In genomic region chr1:212683357-212683722, GRCh38 we compare ENCODE assay signal across 8 cellular contexts. TPM values are rescaled to one million over a fixed set of nuclear protein-coding genes. Genes with fewer than 3 reads are reported as not detected.
DNase-seq lines count a peak whose midpoint lies in the region; ATAC-seq, FAIRE-seq and TF ChIP-seq lines count a peak whose summit lies in the region.

No MANE protein-coding gene starts in this region.

- H3K27me3 ChIP-seq in H7 (ENCODE audit: control insufficient read depth, insufficient read depth, low read length) (no peaks in the 10 kb centered on the region), foreskin keratinocyte (peaks cover 19% of the 10 kb centered on the region)

- peak overlapping the region; percentile 70 for H3K4me3 Mint-ChIP-seq in stimulated activated naive CD8-positive, alpha-beta T cell treated with anti-CD3 and anti-CD28 coated beads, Interleukin-15, Interleukin-2, amounts not matched to agents 100 ng/mL and 50 ng/mL, for 24 hours

- DNase-seq in GM12891 (ENCODE audit: insufficient read length, low spot score) (peak; percentile 63), GM20000 (ENCODE audit: low spot score) (peak; percentile 81), H7 (no peak), foreskin keratinocyte (no peak), mesenteric fat pad (ENCODE audit: low spot score) (no peak)
- DNase-seq in activated T-helper 9 cell treated with anti-CD3 and anti-CD28 coated beads, Interleukin-2, amount 50 U/mL, for 16 hours (ENCODE audit: low read depth) = peak; percentile 33

- no peak for TF ChIP-seq CTCF in GM20000 (IDR thresholded peaks at IDR 0.05; ENCODE audit: extremely low read depth, missing control alignments)
- no peak for TF ChIP-seq CTCF in foreskin keratinocyte (conservative IDR thresholded peaks at IDR 0.05)

- no peaks in the 10 kb centered on the region for H3K27me3 Mint-ChIP-seq in stimulated activated naive CD8-positive, alpha-beta T cell treated with anti-CD3 and anti-CD28 coated beads, Interleukin-15, Interleukin-2, amounts not matched to agents 100 ng/mL and 50 ng/mL, for 24 hours

- no peaks in the 10 kb centered on the region for H3K36me3 ChIP-seq in H7 (replicated peaks; ENCODE audit: control insufficient read depth, insufficient read depth, low read length)

- peaks cover 56% of the 10 kb centered on the region for H3K4me1 Mint-ChIP-seq in stimulated activated naive CD8-positive, alpha-beta T cell treated with anti-CD3 and anti-CD28 coated beads, Interleukin-15, Interleukin-2, amounts not matched to agents 100 ng/mL and 50 ng/mL, for 24 hours (ENCODE audit: low read depth)

- H3K4me1 ChIP-seq in foreskin keratinocyte = no peaks in the 10 kb centered on the region

- no peaks in the 10 kb centered on the region for H3K36me3 Mint-ChIP-seq in stimulated activated naive CD8-positive, alpha-beta T cell treated with anti-CD3 and anti-CD28 coated beads, Interleukin-15, Interleukin-2, amounts not matched to agents 100 ng/mL and 50 ng/mL, for 24 hours (ENCODE audit: low read depth)

- TF ChIP-seq POLR2A in GM12891 (IDR thresholded peaks at IDR 0.05; ENCODE audit: low read depth, low read length) = no peak

- H3K27ac Mint-ChIP-seq in stimulated activated naive CD8-positive, alpha-beta T cell treated with anti-CD3 and anti-CD28 coated beads, Interleukin-15, Interleukin-2, amounts not matched to agents 100 ng/mL and 50 ng/mL, for 24 hours = peak overlapping the region; percentile 93

- peak; percentile 94 for FAIRE-seq in GM12891 (lab: Jason Lieb, UNC)

- no peaks in the 10 kb centered on the region for H3K9me3 Mint-ChIP-seq in stimulated activated naive CD8-positive, alpha-beta T cell treated with anti-CD3 and anti-CD28 coated beads, Interleukin-15, Interleukin-2, amounts not matched to agents 100 ng/mL and 50 ng/mL, for 24 hours

- ATAC-seq in HG03520 (IDR thresholded peaks at IDR 0.05; ENCODE audit: unreplicated experiment) (peak; percentile 73), foreskin keratinocyte (no peak)

- H3K4me3 ChIP-seq in H7 (ENCODE audit: insufficient read depth, low read depth, low read length) = no peak overlapping the region

- H3K27ac ChIP-seq in foreskin keratinocyte = no peak overlapping the region

TF ChIP-seq in GM12891, 5 proteins besides CTCF, POLR2A, EP300 and RAD21:
- TF ChIP-seq PAX5 (IDR thresholded peaks at IDR 0.05; ENCODE audit: insufficient read depth, low read length, severe bottlenecking) = no peak
- peak; percentile 92 for TF ChIP-seq SPI1 (IDR thresholded peaks at IDR 0.05; ENCODE audit: low read depth, low read length)
- TF ChIP-seq TAF1 (IDR thresholded peaks at IDR 0.05; ENCODE audit: low read depth, low read length) = no peak
- peak; percentile 66 for TF ChIP-seq POLR2AphosphoS5 (IDR thresholded peaks at IDR 0.05; ENCODE audit: low read depth, low read length)
- peak; percentile 50; the same call in 1 of the 2 replicates for TF ChIP-seq POU2F2 (IDR thresholded peaks at IDR 0.05; ENCODE audit: low read depth, low read length)

RNA-seq across cellular contexts. Expression of gene BATF3, which starts 16.3 kb away (rescaled TPM):
- 20.3 TPM for polyA plus RNA-seq in GM12891 (2012; ENCODE audit: low read depth, missing spikeins)
- total RNA-seq in H7 (2014; rRNA removed; shearing (Covaris generic)) = 2.5 and 5.8 TPM in 2 replicates
- total RNA-seq in foreskin keratinocyte (0.35 and 0.37 TPM in 2 replicates), mesenteric fat pad (18.8 TPM)
- 0.38 and 0.53 TPM in 2 replicates for polyA plus RNA-seq in foreskin keratinocyte

Comparison
In these comparisons a context has a peak if more than half of its experiments do, and no peak if none do; other contexts are left out.
1. DNase-seq: peak in GM12891 (single experiment), GM20000 (single experiment) and activated T-helper 9 cell treated with anti-CD3 and anti-CD28 coated beads, Interleukin-2, amount 50 U/mL, for 16 hours (single experiment); none in H7 (single experiment), foreskin keratinocyte (0 of 2) and mesenteric fat pad (single experiment).